13 cellular contexts compared by ENCODE assay signal in the genomic region with DNA sequence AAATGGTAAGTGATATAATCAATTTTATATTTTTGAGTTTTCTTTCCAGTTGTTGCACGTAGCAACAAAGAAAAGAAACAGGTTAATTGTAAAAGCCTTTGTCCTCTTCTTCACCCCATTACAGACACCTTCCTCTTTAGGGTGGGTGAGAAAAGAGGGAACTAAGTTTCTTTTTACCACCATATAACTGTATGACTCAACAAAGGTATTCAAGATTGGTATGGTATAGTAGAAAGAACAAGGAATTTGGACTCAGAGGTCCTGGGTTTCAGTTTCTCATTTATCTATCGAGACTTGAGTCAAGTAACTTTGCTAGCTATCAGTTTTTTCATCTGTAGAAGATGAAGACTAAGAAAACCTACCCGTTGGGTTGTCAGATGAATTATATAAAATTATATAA. TPM values are rescaled to one million over a fixed set of nuclear protein-coding genes. Genes with fewer than 3 reads are reported as not detected.
DNase-seq lines count a peak whose midpoint lies in the region; ATAC-seq and TF ChIP-seq lines count a peak whose summit lies in the region.
"Had no signal": no experiment of that assay in that cellular context is flagged by ENCODE, and none has a peak within 500 bp of the region (broad histone marks: within the 10 kb centered on the region; RNA-seq: fewer than 3 reads in every experiment).

No MANE protein-coding gene starts in this region.

- no peak overlapping the region for H3K4me3 Mint-ChIP-seq in activated CD8-positive, alpha-beta T cell treated with anti-CD3 and anti-CD28 coated beads for 36 hours
- H3K4me3 Mint-ChIP-seq in activated CD8-positive, alpha-beta T cell treated with anti-CD3 and anti-CD28 coated beads, Interleukin-2, amount 10 ng/mL, durations not matched to agents 7 days and 5 days, result no peak overlapping the region

- no peak overlapping the region for H3K27ac ChIP-seq in A673 (ENCODE audit: low read depth, low read length, poor library complexity, severe bottlenecking)
- H3K27ac ChIP-seq: SK-N-MC had no signal

- ATAC-seq in activated CD8-positive, alpha-beta T cell treated with anti-CD3 and anti-CD28 coated beads for 36 hours, result peak; percentile 61
- ATAC-seq in activated CD8-positive, alpha-beta T cell treated with anti-CD3 and anti-CD28 coated beads, Interleukin-2, amount 10 ng/mL, durations not matched to agents 7 days and 5 days, result no peak
- ATAC-seq in GM21825 (IDR thresholded peaks at IDR 0.05; ENCODE audit: unreplicated experiment) (peak; percentile 65), HG03442 (IDR thresholded peaks at IDR 0.05; ENCODE audit: unreplicated experiment) (peak; percentile 87), mucosa of descending colon (peak; percentile 84)
- ATAC-seq: sciatic nerve had no signal

- H3K4me1 Mint-ChIP-seq in activated CD8-positive, alpha-beta T cell treated with anti-CD3 and anti-CD28 coated beads for 36 hours (ENCODE audit: low read depth), result peaks cover 8% of the 10 kb centered on the region
- H3K4me1 Mint-ChIP-seq in activated CD8-positive, alpha-beta T cell treated with anti-CD3 and anti-CD28 coated beads, Interleukin-2, amount 10 ng/mL, durations not matched to agents 7 days and 5 days (ENCODE audit: low read depth), result peaks cover 4% of the 10 kb centered on the region

- no peaks in the 10 kb centered on the region for H3K9me3 ChIP-seq in mucosa of descending colon
- H3K9me3 ChIP-seq in A673 (ENCODE audit: low read depth, low read length, poor library complexity, severe bottlenecking), result no peaks in the 10 kb centered on the region

- H3K27me3 ChIP-seq in A673 (replicated peaks; ENCODE audit: insufficient read depth, low read depth, low read length, poor library complexity), result no peaks in the 10 kb centered on the region

- no peak overlapping the region for H3K27ac Mint-ChIP-seq in activated CD8-positive, alpha-beta T cell treated with anti-CD3 and anti-CD28 coated beads for 36 hours
- H3K27ac Mint-ChIP-seq in activated CD8-positive, alpha-beta T cell treated with anti-CD3 and anti-CD28 coated beads, Interleukin-2, amount 10 ng/mL, durations not matched to agents 7 days and 5 days, result no peak overlapping the region

- no peaks in the 10 kb centered on the region for H3K36me3 Mint-ChIP-seq in activated CD8-positive, alpha-beta T cell treated with anti-CD3 and anti-CD28 coated beads for 36 hours (ENCODE audit: low read depth)
- no peaks in the 10 kb centered on the region for H3K36me3 Mint-ChIP-seq in activated CD8-positive, alpha-beta T cell treated with anti-CD3 and anti-CD28 coated beads, Interleukin-2, amount 10 ng/mL, durations not matched to agents 7 days and 5 days (ENCODE audit: low read depth)

- DNase-seq in activated CD8-positive, alpha-beta T cell treated with anti-CD3 and anti-CD28 coated beads for 36 hours, result no peak
- DNase-seq in activated CD8-positive, alpha-beta T cell treated with anti-CD3 and anti-CD28 coated beads, Interleukin-2, amount 10 ng/mL, durations not matched to agents 7 days and 5 days, result no peak
- no peak for DNase-seq in mucosa of descending colon
- DNase-seq in posterior cingulate gyrus, result no peak
- no peak for DNase-seq in DMS114 treated with DMSO at 0.1 percent for 48 hours (lab: John Stamatoyannopoulos, UW; ENCODE audit: unreplicated experiment)
- DNase-seq in A673 (ENCODE audit: low spot score), result no peak
- DNase-seq: DND-41, IMR-90 had no signal

- H3K4me1 ChIP-seq in mucosa of descending colon (ENCODE audit: low read depth), result peaks cover 6% of the 10 kb centered on the region
- H3K4me1 ChIP-seq in A673 (ENCODE audit: insufficient read depth, low read length, poor library complexity, severe bottlenecking), result peaks cover 5% of the 10 kb centered on the region

- H3K36me3 ChIP-seq in mucosa of descending colon (ENCODE audit: low read depth), result no peaks in the 10 kb centered on the region
- no peaks in the 10 kb centered on the region for H3K36me3 ChIP-seq in A673 (ENCODE audit: insufficient read depth, low read length, poor library complexity, severe bottlenecking)

- TF ChIP-seq CTCF in activated CD8-positive, alpha-beta T cell treated with anti-CD3 and anti-CD28 coated beads for 36 hours (IDR thresholded peaks at IDR 0.05), result no peak
- TF ChIP-seq CTCF in mucosa of descending colon (IDR thresholded peaks at IDR 0.05) (no peak), A673 (conservative IDR thresholded peaks at IDR 0.05; ENCODE audit: low read depth, low read length) (no peak)

- no TSS peak for BruUV-seq in A673 (replicated peaks; lab: Mats Ljungman, UMichigan)

- intact Hi-C loops in activated CD8-positive, alpha-beta T cell treated with anti-CD3 and anti-CD28 coated beads for 36 hours (cut with micrococcal nuclease), result no loop called here
- intact Hi-C loops in mucosa of descending colon (cut with DNase I, micrococcal nuclease) (no loop called here), posterior cingulate gyrus (cut with DNase I) (no loop called here), A673 (cut with micrococcal nuclease; ENCODE audit: unreplicated experiment) (no loop called here)

- no peaks in the 10 kb centered on the region for H3K9me3 Mint-ChIP-seq in activated CD8-positive, alpha-beta T cell treated with anti-CD3 and anti-CD28 coated beads for 36 hours
- H3K9me3 Mint-ChIP-seq in activated CD8-positive, alpha-beta T cell treated with anti-CD3 and anti-CD28 coated beads, Interleukin-2, amount 10 ng/mL, durations not matched to agents 7 days and 5 days (ENCODE audit: insufficient read depth), result no peaks in the 10 kb centered on the region

- H3K27me3 Mint-ChIP-seq in activated CD8-positive, alpha-beta T cell treated with anti-CD3 and anti-CD28 coated beads for 36 hours, result peaks cover 15% of the 10 kb centered on the region
- peaks cover 10% of the 10 kb centered on the region for H3K27me3 Mint-ChIP-seq in activated CD8-positive, alpha-beta T cell treated with anti-CD3 and anti-CD28 coated beads, Interleukin-2, amount 10 ng/mL, durations not matched to agents 7 days and 5 days (ENCODE audit: low read depth)

- CTCF ChIA-PET in activated CD8-positive, alpha-beta T cell treated with anti-CD3 and anti-CD28 coated beads for 36 hours (lab: Charles Lee), result no interaction called here
- CTCF ChIA-PET in activated CD8-positive, alpha-beta T cell treated with anti-CD3 and anti-CD28 coated beads, Interleukin-2, amount 10 ng/mL, durations not matched to agents 7 days and 5 days (lab: Charles Lee), result interaction anchor here (1.0 to 1.2 kb wide), 2 partner anchors 9 to 67 kb away, joined by 3 read pairs; no protein-coding TSS in a partner anchor
- CTCF ChIA-PET in A673 (lab: Charles Lee), result no interaction called here

- POLR2A ChIA-PET in activated CD8-positive, alpha-beta T cell treated with anti-CD3 and anti-CD28 coated beads for 36 hours (lab: Charles Lee), result no interaction called here
- POLR2A ChIA-PET in activated CD8-positive, alpha-beta T cell treated with anti-CD3 and anti-CD28 coated beads, Interleukin-2, amount 10 ng/mL, durations not matched to agents 7 days and 5 days (lab: Charles Lee), result no interaction called here
- POLR2A ChIA-PET in A673 (lab: Charles Lee; ENCODE audit: low non-redundant PET), result no interaction called here

- no peak overlapping the region for H3K4me3 ChIP-seq in mucosa of descending colon
- no peak overlapping the region for H3K4me3 ChIP-seq in A673 (ENCODE audit: low read depth, low read length, poor library complexity, severe bottlenecking)
- H3K4me3 ChIP-seq: SK-N-MC had no signal

RNA-seq across cellular contexts. Expression of gene LEMD3, which starts 5.6 kb away (rescaled TPM):
- 10 to 100 TPM; 19.5 to 23.2 TPM for total RNA-seq in activated CD8-positive, alpha-beta T cell treated with anti-CD3 and anti-CD28 coated beads for 36 hours
- 10 to 100 TPM; 35.9 to 36.1 TPM for total RNA-seq in activated CD8-positive, alpha-beta T cell treated with anti-CD3 and anti-CD28 coated beads, Interleukin-2, amount 10 ng/mL, durations not matched to agents 7 days and 5 days
- total RNA-seq in mucosa of descending colon (10 to 100 TPM; 30.6 to 33.7 (median 32.2) TPM), A673 (2021) (27.5 and 28.4 TPM in 2 replicates)

RNA-seq across cellular contexts. Expression of gene WIF1, which starts 42.6 kb away (rescaled TPM):
- not detected for total RNA-seq in activated CD8-positive, alpha-beta T cell treated with anti-CD3 and anti-CD28 coated beads for 36 hours
- total RNA-seq in activated CD8-positive, alpha-beta T cell treated with anti-CD3 and anti-CD28 coated beads, Interleukin-2, amount 10 ng/mL, durations not matched to agents 7 days and 5 days, result not detected
- total RNA-seq in mucosa of descending colon, result under 1 TPM in 1 of 3 donors, not detected in 2; 0.19 TPM
- total RNA-seq in A673 (2021), result not detected in 2 replicates
- total RNA-seq: endothelial cell of umbilical vein, IMR-90 had no signal
